ENCODE assay signal across 8 cellular contexts in the genomic region with DNA sequence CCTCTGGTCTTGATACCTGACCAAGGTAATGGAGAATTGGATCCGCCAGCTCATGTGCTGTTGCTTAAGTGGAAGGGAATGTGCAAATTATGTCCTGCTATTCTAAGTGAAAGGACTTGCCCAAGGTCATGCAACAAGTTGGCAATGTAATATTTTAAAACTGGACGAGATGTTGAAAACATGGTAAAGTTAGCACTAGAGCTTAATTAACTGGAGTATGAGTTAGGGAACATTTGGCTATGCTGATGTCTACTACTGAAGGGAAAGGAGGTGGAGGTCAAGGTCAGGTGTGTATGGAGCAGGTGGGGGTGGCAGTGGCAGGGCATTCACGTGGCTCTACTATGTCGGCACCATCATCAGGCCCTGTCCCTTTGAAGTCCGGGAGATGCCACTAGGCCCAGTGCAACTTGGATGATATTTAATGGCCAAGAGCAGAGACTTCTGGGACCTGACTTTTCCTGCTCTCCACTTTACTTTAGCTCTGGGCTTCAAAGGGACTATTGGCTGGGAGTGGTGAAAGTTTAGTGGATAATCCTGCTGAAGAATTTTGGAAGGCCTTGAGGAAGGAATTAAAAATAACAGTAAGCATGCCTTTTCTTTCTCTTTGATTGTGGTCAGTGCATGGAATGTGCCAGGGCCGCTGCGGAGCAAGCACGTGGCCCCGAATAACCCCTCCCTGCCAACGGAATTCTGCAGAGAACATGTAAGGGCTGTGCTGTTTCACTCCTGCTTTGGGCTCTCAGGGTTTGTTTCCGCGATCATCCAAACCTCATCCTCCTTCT. TPM values are rescaled to one million over a fixed set of nuclear protein-coding genes. Genes with fewer than 3 reads are reported as not detected.
DNase-seq lines count a peak whose midpoint lies in the region; ATAC-seq and TF ChIP-seq lines count a peak whose summit lies in the region.

No MANE protein-coding gene starts in this region.

- H3K4me3 Mint-ChIP-seq in activated B cell treated with CpG ODN at 0.5 μM for 24 hours, result peak overlapping the region; percentile 76

- H3K4me3 ChIP-seq in HAP-1 (no peak overlapping the region), spleen (peak overlapping the region in 1 of 8 donors; percentile 31)

- H3K36me3 Mint-ChIP-seq in activated B cell treated with CpG ODN at 0.5 μM for 24 hours (ENCODE audit: low read depth), result peaks cover 32% of the 10 kb centered on the region

- no peaks in the 10 kb centered on the region for H3K27me3 Mint-ChIP-seq in activated B cell treated with CpG ODN at 0.5 μM for 24 hours

- WGBS in spleen, 5 donors, result 47 to 59% (median 54%) methylated on average over 12 of the region's 12 CpGs

- H3K36me3 ChIP-seq in HAP-1 (replicated peaks) (peaks cover 15% of the 10 kb centered on the region), spleen (no peaks in the 10 kb centered on the region)

- peaks cover 99% of the 10 kb centered on the region for H3K4me1 Mint-ChIP-seq in activated B cell treated with CpG ODN at 0.5 μM for 24 hours

- H3K4me1 ChIP-seq in HAP-1 (peaks cover 15% of the 10 kb centered on the region), spleen (peaks cover 80 to 100% (median 99%) of the 10 kb centered on the region in 6 donors)

- ATAC-seq in activated B cell treated with CpG ODN at 0.5 μM for 24 hours (ENCODE audit: low read depth) (no peak), Right ventricle myocardium superior (ENCODE audit: poor library complexity) (peak; percentile 81), GM19035 (IDR thresholded peaks at IDR 0.05; ENCODE audit: unreplicated experiment) (no peak), GM18909 (IDR thresholded peaks at IDR 0.05; ENCODE audit: poor library complexity, unreplicated experiment) (no peak)

- CTCF ChIA-PET in activated B cell treated with CpG ODN at 0.5 μM for 24 hours (lab: Charles Lee), result interaction anchor here (0.6 to 7.8 kb wide), 17 partner anchors 11 to 353 kb away, joined by 3 to 70 read pairs (median 7); partner anchors contain the start of gene SMAD3

- H3K27me3 ChIP-seq in HAP-1 (ENCODE audit: low read depth), result no peaks in the 10 kb centered on the region
- no peaks in the 10 kb centered on the region for H3K27me3 ChIP-seq in spleen (replicated peaks in 1 of 7)

- DNase-seq in HAP-1 (ENCODE audit: low spot score in 2 of 2) (peak; percentile 78 to 81), activated B cell treated with CpG ODN at 0.5 μM for 24 hours (no peak), Right ventricle myocardium superior (peak; percentile 65), spleen (no peak), OCI-M1 (lab: John Stamatoyannopoulos, UW) (no peak), NOMO-1 (lab: John Stamatoyannopoulos, UW; ENCODE audit: unreplicated experiment in 2 of 2) (no peak)

- TF ChIP-seq POLR2A in spleen (IDR thresholded peaks at IDR 0.05), result no peak

- in situ Hi-C loops in HAP-1 (cut with MboI; ENCODE audit: low sequenced_read_pairs), result no loop called here

- intact Hi-C loops in activated B cell treated with CpG ODN at 0.5 μM for 24 hours (cut with micrococcal nuclease) (loop anchor here (2.0 to 10.0 kb wide), 6 partner anchors 48 to 464 kb away; partner anchors contain the start of genes AAGAB, IQCH and MAP2K5), Right ventricle myocardium superior (cut with DNase I) (no loop called here), spleen (cut with DNase I; ENCODE audit: low total_unique reads) (no loop called here)

- H3K27ac ChIP-seq in spleen, result peak overlapping the region in 7 of 8 donors; percentile 68 to 85 (median 77)

- no peaks in the 10 kb centered on the region for H3K9me3 Mint-ChIP-seq in activated B cell treated with CpG ODN at 0.5 μM for 24 hours

- 0 out of 2 replicates have a peak, but pooled peaks cover 2% of the 10 kb centered on the region for H3K9me3 ChIP-seq in HAP-1
- no peaks in the 10 kb centered on the region for H3K9me3 ChIP-seq in spleen

- peak overlapping the region; percentile 95 for H3K27ac Mint-ChIP-seq in activated B cell treated with CpG ODN at 0.5 μM for 24 hours

- TF ChIP-seq CTCF in activated B cell treated with CpG ODN at 0.5 μM for 24 hours (IDR thresholded peaks at IDR 0.05) (no peak), spleen (IDR thresholded peaks at IDR 0.05 in 8 of 11, conservative IDR thresholded peaks at IDR 0.05 in 3 of 11) (no peak)

- POLR2A ChIA-PET in activated B cell treated with CpG ODN at 0.5 μM for 24 hours (lab: Charles Lee), result interaction anchor here (0.5 to 36.9 kb wide), 18 partner anchors 11 to 975 kb away, joined by 3 to 1703 read pairs (median 3); partner anchors contain the start of genes AAGAB, IQCH and SMAD3

RNA-seq across cellular contexts. Expression of gene SMAD3, which starts 14.9 kb away (rescaled TPM):
- total RNA-seq in activated B cell treated with CpG ODN at 0.5 μM for 24 hours, result 85.9 and 118 TPM in 2 replicates
- 17.3 TPM for total RNA-seq in Right ventricle myocardium superior
- 10 to 100 TPM; 27.3 to 78.4 (median 47.5) TPM for total RNA-seq in spleen
- polyA plus RNA-seq in spleen, result 1 to 10 TPM; 8.3 to 8.9 (median 8.6) TPM

Comparison
In these comparisons a context has a peak if more than half of its experiments do, and no peak if none do; other contexts are left out.
1. DNase-seq: peak in HAP-1 (2 of 2) and Right ventricle myocardium superior (single experiment); none in activated B cell treated with CpG ODN at 0.5 μM for 24 hours (single experiment), spleen (single experiment), OCI-M1 (single experiment) and NOMO-1 (0 of 2).